ENCODE assay signal across 1 cellular context in genomic region chr4:1683371-1683902, GRCh38.
A peak's percentile ranks its signal among the peaks of the same experiment; 100 is the strongest.
TF ChIP-seq lines count a peak whose summit lies in the region.

No MANE protein-coding gene starts in this region.

TF ChIP-seq in IMR-90, 13 proteins besides CTCF, POLR2A, EP300 and RAD21:
- TF ChIP-seq BHLHE40 (IDR thresholded peaks at IDR 0.05; ENCODE audit: low read depth, low read length), result 0 out of 2 replicates have a peak, but pooled peaks have one; percentile 2
- no peak for TF ChIP-seq RCOR1 (IDR thresholded peaks at IDR 0.05; ENCODE audit: insufficient replicate concordance, low read length)
- no peak; the same call in 1 of the 2 replicates for TF ChIP-seq SMC3 (IDR thresholded peaks at IDR 0.05; ENCODE audit: low read depth, low read length)
- TF ChIP-seq FOS (IDR thresholded peaks at IDR 0.05; ENCODE audit: low read depth, low read length), result 0 out of 2 replicates have a peak, but pooled peaks have one; percentile 13
